ENCODE assay signal across 13 cellular contexts in the genomic region with DNA sequence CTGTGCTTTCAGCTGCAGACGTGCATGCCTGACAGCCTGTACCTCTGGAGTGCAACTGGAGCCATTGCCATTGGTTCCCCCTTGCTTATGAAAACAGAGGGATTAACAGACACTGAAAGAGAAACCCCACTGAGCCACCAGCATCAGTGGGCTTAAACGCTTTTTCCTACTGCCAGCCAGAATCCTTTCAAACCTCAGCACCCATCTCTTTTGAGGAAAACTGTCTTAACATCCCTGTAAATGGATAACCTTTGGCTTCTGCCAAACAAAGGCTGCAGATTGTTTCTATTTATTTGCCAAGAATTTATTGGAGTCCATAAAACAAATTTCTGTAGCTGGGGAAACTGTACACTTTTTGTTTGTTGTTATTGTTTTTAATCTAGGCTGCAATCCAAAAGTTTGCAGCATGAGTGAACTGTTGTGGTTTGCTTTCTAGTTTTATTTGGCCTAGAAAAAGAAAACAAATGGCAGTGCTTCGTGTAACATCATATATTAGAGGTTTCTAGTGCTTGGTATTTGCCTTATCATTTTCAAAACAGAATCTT.
A peak's percentile ranks its signal among the peaks of the same experiment; 100 is the strongest.
DNase-seq lines count a peak whose midpoint lies in the region; TF ChIP-seq lines count a peak whose summit lies in the region.
"Had no signal": no experiment of that assay in that cellular context is flagged by ENCODE, and none has a peak within 500 bp of the region (broad histone marks: within the 10 kb centered on the region; RNA-seq: fewer than 3 reads in every experiment).

No MANE protein-coding gene starts in this region.

- no peak for TF ChIP-seq POLR2A in thyroid gland (IDR thresholded peaks at IDR 0.05)

- no peaks in the 10 kb centered on the region for H3K9me3 Mint-ChIP-seq in activated CD4-positive, alpha-beta T cell treated with anti-CD3 and anti-CD28 coated beads, Interleukin-2, amount 10 ng/mL, durations not matched to agents 7 days and 5 days
- H3K9me3 Mint-ChIP-seq: activated T-cell treated with anti-CD3 and anti-CD28 coated beads, Interleukin-2, amount 50 U/mL, for 4 hours had no signal

- no peak overlapping the region for H3K4me3 ChIP-seq in cardiac muscle cell
- H3K4me3 ChIP-seq in thyroid gland (replicated peaks in 1 of 3), result no peak overlapping the region
- H3K4me3 ChIP-seq: BLaER1 treated with 17β-estradiol and CSF1 and Interleukin-3, amounts not matched to agents 10 nM and 100 nM had no signal

- WGBS in thyroid gland, 2 donors, result 14 to 21% methylated on average over 3 of the region's 3 CpGs

- DNase-seq in cardiac muscle cell (ENCODE audit: low read depth in 1 of 2, low spot score in 1 of 2), result peak; percentile 8 to 10
- DNase-seq in cardiac septum (ENCODE audit: low spot score), result no peak
- DNase-seq in NCI-H774 (lab: John Stamatoyannopoulos, UW), result peak; percentile 33
- DNase-seq in fibroblast of peridontal ligament (ENCODE audit: extremely low read depth), result peak; percentile 53
- DNase-seq in thyroid gland, result peak; percentile 6 to 18
- no peak for DNase-seq in activated T-cell treated with anti-CD3 and anti-CD28 coated beads for 4 hours
- no peak for DNase-seq in activated CD4-positive, alpha-beta T cell treated with anti-CD3 and anti-CD28 coated beads, Interleukin-2, amount 10 ng/mL, durations not matched to agents 7 days and 5 days
- no peak for DNase-seq in RWPE1 (ENCODE audit: low spot score)
- DNase-seq: activated T-cell treated with anti-CD3 and anti-CD28 coated beads, Interleukin-2, amount 50 U/mL, for 4 hours; NCI-H1436 treated with DMSO at 0.1 percent for 48 hours; posterior cingulate gyrus; substantia nigra had no signal

- POLR2A ChIA-PET in activated CD4-positive, alpha-beta T cell treated with anti-CD3 and anti-CD28 coated beads, Interleukin-2, amount 10 ng/mL, durations not matched to agents 7 days and 5 days (lab: Charles Lee), result no interaction called here
- POLR2A ChIA-PET in RWPE1 (lab: Yijun Ruan, JAX; ENCODE audit: low non-redundant PET), result no interaction called here

- no peaks in the 10 kb centered on the region for H3K4me1 Mint-ChIP-seq in activated CD4-positive, alpha-beta T cell treated with anti-CD3 and anti-CD28 coated beads, Interleukin-2, amount 10 ng/mL, durations not matched to agents 7 days and 5 days

- intact Hi-C loops in cardiac septum (cut with DNase I) (loop anchor here (5.0 kb wide), 1 partner anchor 113 kb away; no protein-coding TSS in a partner anchor), thyroid gland (cut with DNase I) (loop anchor here (10.0 kb wide), 1 partner anchor 185 kb away; no protein-coding TSS in a partner anchor)

- peaks cover 6% of the 10 kb centered on the region for H3K4me1 ChIP-seq in cardiac muscle cell (ENCODE audit: low read depth)
- no peaks in the 10 kb centered on the region for H3K4me1 ChIP-seq in thyroid gland
- H3K4me1 ChIP-seq: BLaER1 treated with 17β-estradiol and CSF1 and Interleukin-3, amounts not matched to agents 10 nM and 100 nM had no signal

- CTCF ChIA-PET in activated CD4-positive, alpha-beta T cell treated with anti-CD3 and anti-CD28 coated beads, Interleukin-2, amount 10 ng/mL, durations not matched to agents 7 days and 5 days (lab: Charles Lee), result no interaction called here
- CTCF ChIA-PET in RWPE1 (lab: Yijun Ruan, JAX), result interaction anchor here (1.1 kb wide), 1 partner anchor 105 kb away, joined by 3 read pairs; no protein-coding TSS in a partner anchor

- no peaks in the 10 kb centered on the region for H3K36me3 Mint-ChIP-seq in activated CD4-positive, alpha-beta T cell treated with anti-CD3 and anti-CD28 coated beads, Interleukin-2, amount 10 ng/mL, durations not matched to agents 7 days and 5 days (ENCODE audit: low read depth)

- no peaks in the 10 kb centered on the region for H3K27me3 Mint-ChIP-seq in activated CD4-positive, alpha-beta T cell treated with anti-CD3 and anti-CD28 coated beads, Interleukin-2, amount 10 ng/mL, durations not matched to agents 7 days and 5 days

- H3K27ac ChIP-seq in cardiac muscle cell (no peak overlapping the region), thyroid gland (no peak overlapping the region), RWPE1 (no peak overlapping the region)
- H3K27ac ChIP-seq: BLaER1 treated with 17β-estradiol and CSF1 and Interleukin-3, amounts not matched to agents 10 nM and 100 nM had no signal

- no peak overlapping the region for H3K4me3 Mint-ChIP-seq in activated CD4-positive, alpha-beta T cell treated with anti-CD3 and anti-CD28 coated beads, Interleukin-2, amount 10 ng/mL, durations not matched to agents 7 days and 5 days
- H3K4me3 Mint-ChIP-seq: activated T-cell treated with anti-CD3 and anti-CD28 coated beads, Interleukin-2, amount 50 U/mL, for 4 hours had no signal

- H3K36me3 ChIP-seq in cardiac muscle cell, result no peaks in the 10 kb centered on the region
- no peaks in the 10 kb centered on the region for H3K36me3 ChIP-seq in thyroid gland
- H3K36me3 ChIP-seq: BLaER1 treated with 17β-estradiol and CSF1 and Interleukin-3, amounts not matched to agents 10 nM and 100 nM had no signal

- H3K27ac Mint-ChIP-seq in activated CD4-positive, alpha-beta T cell treated with anti-CD3 and anti-CD28 coated beads, Interleukin-2, amount 10 ng/mL, durations not matched to agents 7 days and 5 days, result no peak overlapping the region

- no peaks in the 10 kb centered on the region for H3K27me3 ChIP-seq in cardiac muscle cell
- no peaks in the 10 kb centered on the region for H3K27me3 ChIP-seq in thyroid gland
- H3K27me3 ChIP-seq: BLaER1 treated with 17β-estradiol and CSF1 and Interleukin-3, amounts not matched to agents 10 nM and 100 nM had no signal

- no peaks in the 10 kb centered on the region for H3K9me3 ChIP-seq in cardiac muscle cell (ENCODE audit: low read depth)
- no peaks in the 10 kb centered on the region for H3K9me3 ChIP-seq in thyroid gland
- H3K9me3 ChIP-seq: BLaER1 treated with 17β-estradiol and CSF1 and Interleukin-3, amounts not matched to agents 10 nM and 100 nM had no signal

- TF ChIP-seq CTCF in cardiac muscle cell (IDR thresholded peaks at IDR 0.05; ENCODE audit: low read depth, low read length) (no peak), thyroid gland (IDR thresholded peaks at IDR 0.05) (no peak), RWPE1 (conservative IDR thresholded peaks at IDR 0.05; ENCODE audit: low read depth) (no peak)

Comparison
In these comparisons a context has a peak if more than half of its experiments do, and no peak if none do; other contexts are left out.
1. DNase-seq: peak in cardiac muscle cell (2 of 2), NCI-H774 (single experiment), fibroblast of peridontal ligament (single experiment) and thyroid gland (2 of 2); none in cardiac septum (single experiment), activated T-cell treated with anti-CD3 and anti-CD28 coated beads for 4 hours (single experiment), activated CD4-positive, alpha-beta T cell treated with anti-CD3 and anti-CD28 coated beads, Interleukin-2, amount 10 ng/mL, durations not matched to agents 7 days and 5 days (single experiment) and RWPE1 (single experiment).